23 cellular contexts compared by ENCODE assay signal in the genomic region with DNA sequence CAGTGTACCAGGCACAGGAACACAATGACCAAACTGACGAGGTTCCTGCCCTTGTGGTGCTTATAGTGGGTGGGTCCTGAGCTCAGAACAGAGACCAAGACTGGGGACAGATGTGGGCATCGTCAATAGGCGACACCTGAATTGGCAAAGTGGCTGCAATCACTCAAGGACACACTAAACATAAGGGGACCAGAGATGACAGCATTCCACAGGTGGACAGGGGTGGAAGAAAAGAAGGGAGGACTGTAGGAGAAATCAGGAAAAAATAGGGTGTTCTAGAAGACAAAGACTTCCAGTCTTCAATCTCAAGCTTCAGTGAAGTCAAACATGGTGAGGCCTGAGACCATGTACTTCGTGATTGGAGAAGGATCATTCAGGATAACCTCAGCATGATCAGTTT. TPM values are rescaled to one million over a fixed set of nuclear protein-coding genes. Genes with fewer than 3 reads are reported as not detected.
DNase-seq lines count a peak whose midpoint lies in the region; ATAC-seq lines count a peak whose summit lies in the region.
"Had no signal": no experiment of that assay in that cellular context is flagged by ENCODE, and none has a peak within 500 bp of the region (broad histone marks: within the 10 kb centered on the region; RNA-seq: fewer than 3 reads in every experiment).

No MANE protein-coding gene starts in this region.

- no peak for ATAC-seq in activated naive CD8-positive, alpha-beta T cell treated with anti-CD3 and anti-CD28 coated beads, Interleukin-2, amount 50 U/mL, for 24 hours
- ATAC-seq in T-helper 17 cell, result no peak
- no peak for ATAC-seq in memory B cell (ENCODE audit: low read depth)
- no peak for ATAC-seq in GM21717 (IDR thresholded peaks at IDR 0.05; ENCODE audit: unreplicated experiment)
- ATAC-seq: activated CD8-positive, alpha-beta T cell treated with anti-CD3 and anti-CD28 coated beads, Interleukin-2, amount 10 ng/mL, durations not matched to agents 7 days and 5 days; activated naive CD4-positive, alpha-beta T cell treated with anti-CD3 and anti-CD28 coated beads, Interleukin-2, amount 50 U/mL, for 72 hours had no signal

- no peak for DNase-seq in activated naive CD8-positive, alpha-beta T cell treated with anti-CD3 and anti-CD28 coated beads, Interleukin-2, amount 50 U/mL, for 24 hours
- DNase-seq in T-helper 17 cell, result no peak
- DNase-seq in memory B cell (ENCODE audit: low spot score in 2 of 2), result no peak
- no peak for DNase-seq in NCI-H1092 (lab: John Stamatoyannopoulos, UW)
- DNase-seq in HuH-7.5 (ENCODE audit: low spot score), result no peak
- no peak for DNase-seq in NCI-H2081 treated with DMSO at 0.1 percent for 48 hours (lab: John Stamatoyannopoulos, UW)
- DNase-seq: activated CD4-positive, alpha-beta T cell treated with anti-CD3 and anti-CD28 coated beads for 1 hour; activated CD8-positive, alpha-beta T cell treated with anti-CD3 and anti-CD28 coated beads, Interleukin-2, amount 10 ng/mL, durations not matched to agents 7 days and 5 days; activated T-cell treated with anti-CD3 and anti-CD28 coated beads for 4 hours; aorta; CD4-positive, alpha-beta memory T cell; colonic mucosa; effector CD8-positive, alpha-beta T cell; glutamatergic neuron; mammary epithelial cell; NCI-H1048; NCI-H1694 treated with DMSO at 0.1 percent for 48 hours; NCI-H510A treated with DMSO at 0.1 percent for 48 hours; testis had no signal

- no peaks in the 10 kb centered on the region for H3K9me3 Mint-ChIP-seq in activated naive CD8-positive, alpha-beta T cell (ENCODE audit: low read depth)
- no peaks in the 10 kb centered on the region for H3K9me3 Mint-ChIP-seq in activated naive CD8-positive, alpha-beta T cell treated with anti-CD3 and anti-CD28 coated beads, Interleukin-2, amount 50 U/mL, for 24 hours
- H3K9me3 Mint-ChIP-seq in memory B cell, result no peaks in the 10 kb centered on the region
- H3K9me3 Mint-ChIP-seq: activated naive CD4-positive, alpha-beta T cell treated with anti-CD3 and anti-CD28 coated beads, Interleukin-2, amount 50 U/mL, for 72 hours; stimulated activated naive CD8-positive, alpha-beta T cell treated with anti-CD3 and anti-CD28 coated beads, Interleukin-15, Interleukin-2, amounts not matched to agents 100 ng/mL and 50 ng/mL, for 24 hours had no signal

- H3K9me3 ChIP-seq in T-helper 17 cell (ENCODE audit: control insufficient read depth, low read length, poor library complexity, severe bottlenecking), result no peaks in the 10 kb centered on the region
- H3K9me3 ChIP-seq: colonic mucosa, testis had no signal

- no peak overlapping the region for H3K4me3 Mint-ChIP-seq in activated naive CD8-positive, alpha-beta T cell
- no peak overlapping the region for H3K4me3 Mint-ChIP-seq in activated naive CD8-positive, alpha-beta T cell treated with anti-CD3 and anti-CD28 coated beads, Interleukin-2, amount 50 U/mL, for 24 hours
- H3K4me3 Mint-ChIP-seq in T-helper 17 cell, result no peak overlapping the region
- no peak overlapping the region for H3K4me3 Mint-ChIP-seq in memory B cell
- H3K4me3 Mint-ChIP-seq: activated CD8-positive, alpha-beta T cell treated with anti-CD3 and anti-CD28 coated beads, Interleukin-2, amount 10 ng/mL, durations not matched to agents 7 days and 5 days; stimulated activated naive CD8-positive, alpha-beta T cell treated with anti-CD3 and anti-CD28 coated beads, Interleukin-15, Interleukin-2, amounts not matched to agents 100 ng/mL and 50 ng/mL, for 24 hours had no signal

- H3K27ac Mint-ChIP-seq in activated naive CD8-positive, alpha-beta T cell, result peak overlapping the region; percentile 47
- no peak overlapping the region for H3K27ac Mint-ChIP-seq in activated naive CD8-positive, alpha-beta T cell treated with anti-CD3 and anti-CD28 coated beads, Interleukin-2, amount 50 U/mL, for 24 hours
- H3K27ac Mint-ChIP-seq in T-helper 17 cell (peak overlapping the region; percentile 79), memory B cell (peak overlapping the region; percentile 85)
- H3K27ac Mint-ChIP-seq: activated CD8-positive, alpha-beta T cell treated with anti-CD3 and anti-CD28 coated beads, Interleukin-2, amount 10 ng/mL, durations not matched to agents 7 days and 5 days; stimulated activated naive CD8-positive, alpha-beta T cell treated with anti-CD3 and anti-CD28 coated beads, Interleukin-15, Interleukin-2, amounts not matched to agents 100 ng/mL and 50 ng/mL, for 24 hours had no signal

- peaks cover 71% of the 10 kb centered on the region for H3K4me1 Mint-ChIP-seq in activated naive CD8-positive, alpha-beta T cell (ENCODE audit: low read depth)
- H3K4me1 Mint-ChIP-seq in activated naive CD8-positive, alpha-beta T cell treated with anti-CD3 and anti-CD28 coated beads, Interleukin-2, amount 50 U/mL, for 24 hours, result peaks cover 83% of the 10 kb centered on the region
- H3K4me1 Mint-ChIP-seq in T-helper 17 cell (peaks cover 33% of the 10 kb centered on the region), memory B cell (peaks cover 60% of the 10 kb centered on the region)

- no peaks in the 10 kb centered on the region for H3K27me3 Mint-ChIP-seq in activated naive CD8-positive, alpha-beta T cell
- no peaks in the 10 kb centered on the region for H3K27me3 Mint-ChIP-seq in activated naive CD8-positive, alpha-beta T cell treated with anti-CD3 and anti-CD28 coated beads, Interleukin-2, amount 50 U/mL, for 24 hours
- H3K27me3 Mint-ChIP-seq in T-helper 17 cell (no peaks in the 10 kb centered on the region), memory B cell (no peaks in the 10 kb centered on the region)
- H3K27me3 Mint-ChIP-seq: CD4-positive, alpha-beta memory T cell; stimulated activated naive CD8-positive, alpha-beta T cell treated with anti-CD3 and anti-CD28 coated beads, Interleukin-15, Interleukin-2, amounts not matched to agents 100 ng/mL and 50 ng/mL, for 24 hours had no signal

- H3K36me3 Mint-ChIP-seq in activated naive CD8-positive, alpha-beta T cell, result no peaks in the 10 kb centered on the region
- H3K36me3 Mint-ChIP-seq in activated naive CD8-positive, alpha-beta T cell treated with anti-CD3 and anti-CD28 coated beads, Interleukin-2, amount 50 U/mL, for 24 hours (ENCODE audit: low read depth), result peaks cover 18% of the 10 kb centered on the region
- peaks cover 4% of the 10 kb centered on the region for H3K36me3 Mint-ChIP-seq in T-helper 17 cell (ENCODE audit: low read depth)
- H3K36me3 Mint-ChIP-seq in memory B cell, result peaks cover 9% of the 10 kb centered on the region

RNA-seq across cellular contexts. Expression of a gene that starts 5.8 kb away (rescaled TPM):
- total RNA-seq in T-helper 17 cell, result 100 to 1,000 TPM; 117 to 123 TPM
